Comparison of ENCODE assay signal across 15 cellular contexts in the genomic region with DNA sequence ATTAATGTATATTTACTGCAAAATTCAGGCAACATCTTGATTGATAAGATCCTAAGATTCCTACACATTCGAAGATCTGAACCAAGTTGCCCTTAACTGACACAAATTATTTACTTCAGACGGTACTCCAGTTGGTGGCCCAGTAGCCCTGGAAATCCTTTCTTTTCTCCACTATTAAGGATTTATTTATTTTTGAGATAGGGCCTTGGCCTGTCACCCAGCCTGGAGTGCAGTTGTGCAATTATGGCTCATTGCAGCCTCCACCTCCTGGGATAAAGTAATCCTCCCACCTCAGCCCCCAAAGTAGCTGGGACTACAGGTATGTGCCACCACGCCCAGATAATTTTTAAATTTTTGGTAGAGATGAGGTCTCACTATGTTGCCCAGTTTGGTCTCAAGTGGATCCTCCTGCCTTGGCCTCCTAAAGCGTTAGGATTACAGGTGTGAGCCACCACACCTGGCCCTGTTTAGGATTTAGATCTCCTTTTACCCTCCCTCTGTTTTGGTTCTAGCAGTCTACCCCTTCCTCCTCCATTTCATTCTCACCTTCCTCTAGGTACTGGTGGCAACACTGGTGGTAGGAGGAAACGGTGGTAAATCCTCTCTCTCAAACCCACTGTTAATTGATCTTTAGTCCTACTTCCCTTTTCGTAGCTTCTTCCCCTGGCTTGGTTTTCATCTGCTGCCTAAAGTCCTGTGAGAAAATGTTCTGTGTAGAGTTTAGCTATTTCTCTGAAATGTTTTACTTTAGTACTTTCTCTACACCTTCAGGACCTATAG. TPM values are rescaled to one million over a fixed set of nuclear protein-coding genes. Genes with fewer than 3 reads are reported as not detected.
DNase-seq lines count a peak whose midpoint lies in the region; ATAC-seq, FAIRE-seq and TF ChIP-seq lines count a peak whose summit lies in the region.
"Had no signal": no experiment of that assay in that cellular context is flagged by ENCODE, and none has a peak within 500 bp of the region (broad histone marks: within the 10 kb centered on the region; RNA-seq: fewer than 3 reads in every experiment).

No MANE protein-coding gene starts in this region.

- no peaks in the 10 kb centered on the region for H3K79me2 ChIP-seq in OCI-LY3 (ENCODE audit: low read length)

- intact Hi-C loops in CD4-positive, alpha-beta memory T cell (cut with micrococcal nuclease), result no loop called here
- intact Hi-C loops in dendritic cell treated with granulocyte-macrophage colony-stimulating factor and Interleukin-4, amounts not matched to agents 40 ng/mL and 50 ng/mL, for 4 days (cut with micrococcal nuclease), result no loop called here

- no peaks in the 10 kb centered on the region for H3K36me3 ChIP-seq in CD4-positive, alpha-beta memory T cell (ENCODE audit: insufficient read depth, low read length)
- H3K36me3 ChIP-seq in OCI-LY3 (replicated peaks; ENCODE audit: low read depth, low read length), result no peaks in the 10 kb centered on the region

- H3K9ac ChIP-seq in OCI-LY3 (ENCODE audit: low read length), result no peak overlapping the region; the same call in 1 of the 2 replicates

- H3K4me1 ChIP-seq in CD4-positive, alpha-beta memory T cell (ENCODE audit: insufficient read depth, low read length), result peaks cover 37% of the 10 kb centered on the region
- H3K4me1 ChIP-seq in OCI-LY3 (ENCODE audit: low read length), result peaks cover 62% of the 10 kb centered on the region

- no peak for ATAC-seq in SK-N-SH treated with all-trans-retinoic acid at 6 μM for 48 hours
- ATAC-seq: right cardiac atrium had no signal

- no peaks in the 10 kb centered on the region for H3K27me3 ChIP-seq in CD4-positive, alpha-beta memory T cell (ENCODE audit: insufficient read depth, low read length)
- H3K27me3 ChIP-seq in OCI-LY3 (ENCODE audit: low read depth, low read length), result no peaks in the 10 kb centered on the region
- H3K27me3 ChIP-seq: SJSA1 had no signal

- H3K4me1 Mint-ChIP-seq in CD4-positive, alpha-beta memory T cell, result peaks cover 27 to 43% (median 33%) of the 10 kb centered on the region in 4 donors
- peaks cover 14% of the 10 kb centered on the region for H3K4me1 Mint-ChIP-seq in dendritic cell treated with granulocyte-macrophage colony-stimulating factor and Interleukin-4, amounts not matched to agents 40 ng/mL and 50 ng/mL, for 4 days (ENCODE audit: low read depth)

- peak overlapping the region in 3 of 8 donors; percentile 26 to 78 (median 29) for H3K4me3 Mint-ChIP-seq in CD4-positive, alpha-beta memory T cell
- no peak overlapping the region for H3K4me3 Mint-ChIP-seq in dendritic cell treated with granulocyte-macrophage colony-stimulating factor and Interleukin-4, amounts not matched to agents 40 ng/mL and 50 ng/mL, for 4 days

- TF ChIP-seq CTCF in OCI-LY3 (IDR thresholded peaks at IDR 0.05; ENCODE audit: low read depth, low read length), result no peak

- H3K27me3 Mint-ChIP-seq in CD4-positive, alpha-beta memory T cell, result no peaks in the 10 kb centered on the region
- H3K27me3 Mint-ChIP-seq in dendritic cell treated with granulocyte-macrophage colony-stimulating factor and Interleukin-4, amounts not matched to agents 40 ng/mL and 50 ng/mL, for 4 days, result no peaks in the 10 kb centered on the region

- POLR2A ChIA-PET in CD4-positive, alpha-beta memory T cell (lab: Charles Lee; ENCODE audit: partially characterized antibody), result interaction anchor here (1.5 kb wide), 1 partner anchor 13 kb away, joined by 3 read pairs; a partner anchor contains a TSS

- H3K9me3 Mint-ChIP-seq in CD4-positive, alpha-beta memory T cell, result no peaks in the 10 kb centered on the region
- no peaks in the 10 kb centered on the region for H3K9me3 Mint-ChIP-seq in dendritic cell treated with granulocyte-macrophage colony-stimulating factor and Interleukin-4, amounts not matched to agents 40 ng/mL and 50 ng/mL, for 4 days

- no peak overlapping the region for H3K4me3 ChIP-seq in CD4-positive, alpha-beta memory T cell (ENCODE audit: low read length in 2 of 2)
- peak overlapping the region; percentile 30; the same call in 1 of the 2 replicates for H3K4me3 ChIP-seq in OCI-LY3 (ENCODE audit: low read length)
- H3K4me3 ChIP-seq: SJSA1 had no signal

- peak overlapping the region in 6 of 7 donors; percentile 17 to 91 (median 58) for H3K27ac Mint-ChIP-seq in CD4-positive, alpha-beta memory T cell
- peak overlapping the region; percentile 43 for H3K27ac Mint-ChIP-seq in dendritic cell treated with granulocyte-macrophage colony-stimulating factor and Interleukin-4, amounts not matched to agents 40 ng/mL and 50 ng/mL, for 4 days

- no peak overlapping the region for H3K27ac ChIP-seq in CD4-positive, alpha-beta memory T cell (ENCODE audit: low read depth, low read length)
- peak overlapping the region; percentile 76 for H3K27ac ChIP-seq in OCI-LY3 (ENCODE audit: low read length)
- H3K27ac ChIP-seq: SJSA1 had no signal

- H2AFZ ChIP-seq in OCI-LY3 (ENCODE audit: low read depth, low read length), result no peak overlapping the region

- CTCF ChIA-PET in CD4-positive, alpha-beta memory T cell (lab: Charles Lee; ENCODE audit: partially characterized antibody), result no interaction called here

- peaks cover 18 to 34% of the 10 kb centered on the region in 2 donors for H3K36me3 Mint-ChIP-seq in CD4-positive, alpha-beta memory T cell
- H3K36me3 Mint-ChIP-seq in dendritic cell treated with granulocyte-macrophage colony-stimulating factor and Interleukin-4, amounts not matched to agents 40 ng/mL and 50 ng/mL, for 4 days (ENCODE audit: low read depth), result peaks cover 65% of the 10 kb centered on the region

- peak; percentile 89 for FAIRE-seq in GM18507 (lab: Jason Lieb, UNC)

- 0 out of 2 replicates have a peak, but pooled peaks cover 3% of the 10 kb centered on the region for H4K20me1 ChIP-seq in OCI-LY3 (ENCODE audit: insufficient read depth, low read length)

- peak overlapping the region; percentile 75 for H3K4me2 ChIP-seq in OCI-LY3 (ENCODE audit: low read length)

- no peak for DNase-seq in CD4-positive, alpha-beta memory T cell
- DNase-seq in GM18507 (ENCODE audit: extremely low spot score, insufficient read length, low read depth) (no peak), globus pallidus (ENCODE audit: low spot score) (no peak), NCI-H69 (lab: John Stamatoyannopoulos, UW) (no peak)
- DNase-seq: COR-L47, HCEC 1CT, IMR-90, NCI-H1694, NCI-H748 treated with DMSO at 0.1 percent for 48 hours, right cardiac atrium, substantia nigra had no signal

- H3K9me3 ChIP-seq in CD4-positive, alpha-beta memory T cell (ENCODE audit: control insufficient read depth in 1 of 2, low read length in 2 of 2), result no peaks in the 10 kb centered on the region
- H3K9me3 ChIP-seq in OCI-LY3 (ENCODE audit: insufficient read depth, low read length), result no peaks in the 10 kb centered on the region
- H3K9me3 ChIP-seq: SJSA1 had no signal

TF ChIP-seq in SK-N-SH treated with all-trans-retinoic acid at 6 μM for 48 hours, 23 proteins besides CTCF, POLR2A, EP300 and RAD21:
- no peak for TF ChIP-seq TOX (CRISPR knock-in tag; IDR thresholded peaks at IDR 0.05; ENCODE audit: borderline replicate concordance)
- TF ChIP-seq, protein P1, sequence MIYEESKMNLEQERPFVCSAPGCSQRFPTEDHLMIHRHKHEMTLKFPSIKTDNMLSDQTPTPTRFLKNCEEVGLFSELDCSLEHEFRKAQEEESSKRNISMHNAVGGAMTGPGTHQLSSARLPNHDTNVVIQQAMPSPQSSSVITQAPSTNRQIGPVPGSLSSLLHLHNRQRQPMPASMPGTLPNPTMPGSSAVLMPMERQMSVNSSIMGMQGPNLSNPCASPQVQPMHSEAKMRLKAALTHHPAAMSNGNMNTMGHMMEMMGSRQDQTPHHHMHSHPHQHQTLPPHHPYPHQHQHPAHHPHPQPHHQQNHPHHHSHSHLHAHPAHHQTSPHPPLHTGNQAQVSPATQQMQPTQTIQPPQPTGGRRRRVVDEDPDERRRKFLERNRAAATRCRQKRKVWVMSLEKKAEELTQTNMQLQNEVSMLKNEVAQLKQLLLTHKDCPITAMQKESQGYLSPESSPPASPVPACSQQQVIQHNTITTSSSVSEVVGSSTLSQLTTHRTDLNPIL (CRISPR knock-in tag; IDR thresholded peaks at IDR 0.05; ENCODE audit: low read depth), result no peak
- TF ChIP-seq ZFP3 (CRISPR knock-in tag; IDR thresholded peaks at IDR 0.05), result no peak
- TF ChIP-seq BACH2 (CRISPR knock-in tag; IDR thresholded peaks at IDR 0.05; ENCODE audit: borderline replicate concordance), result no peak
- no peak for TF ChIP-seq TCF4 (CRISPR knock-in tag; IDR thresholded peaks at IDR 0.05; ENCODE audit: borderline replicate concordance)
- no peak for TF ChIP-seq ZNF8 (CRISPR knock-in tag; IDR thresholded peaks at IDR 0.05)
- TF ChIP-seq RARB (CRISPR knock-in tag; IDR thresholded peaks at IDR 0.05), result no peak
- no peak for TF ChIP-seq CSDC2 (CRISPR knock-in tag; IDR thresholded peaks at IDR 0.05)
- TF ChIP-seq, protein P2, sequence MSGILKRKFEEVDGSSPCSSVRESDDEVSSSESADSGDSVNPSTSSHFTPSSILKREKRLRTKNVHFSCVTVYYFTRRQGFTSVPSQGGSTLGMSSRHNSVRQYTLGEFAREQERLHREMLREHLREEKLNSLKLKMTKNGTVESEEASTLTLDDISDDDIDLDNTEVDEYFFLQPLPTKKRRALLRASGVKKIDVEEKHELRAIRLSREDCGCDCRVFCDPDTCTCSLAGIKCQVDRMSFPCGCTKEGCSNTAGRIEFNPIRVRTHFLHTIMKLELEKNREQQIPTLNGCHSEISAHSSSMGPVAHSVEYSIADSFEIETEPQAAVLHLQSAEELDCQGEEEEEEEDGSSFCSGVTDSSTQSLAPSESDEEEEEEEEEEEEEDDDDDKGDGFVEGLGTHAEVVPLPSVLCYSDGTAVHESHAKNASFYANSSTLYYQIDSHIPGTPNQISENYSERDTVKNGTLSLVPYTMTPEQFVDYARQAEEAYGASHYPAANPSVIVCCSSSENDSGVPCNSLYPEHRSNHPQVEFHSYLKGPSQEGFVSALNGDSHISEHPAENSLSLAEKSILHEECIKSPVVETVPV (CRISPR knock-in tag; IDR thresholded peaks at IDR 0.05), result no peak
TF ChIP-seq in SK-N-SH treated with all-trans-retinoic acid at 6 μM for 48 hours: peak in this region for 0.

RNA-seq across cellular contexts. Expression of a gene that starts 12.7 kb away (rescaled TPM):
- total RNA-seq in CD4-positive, alpha-beta memory T cell, result 10 to 100 TPM; 53.7 to 56.9 TPM
- 10 to 100 TPM in 1 of 2 donors, 1 to 10 TPM in 1; 1.4 to 16.5 TPM for polyA plus RNA-seq in CD4-positive, alpha-beta memory T cell
